18 cellular contexts compared by ENCODE assay signal in the genomic region with DNA sequence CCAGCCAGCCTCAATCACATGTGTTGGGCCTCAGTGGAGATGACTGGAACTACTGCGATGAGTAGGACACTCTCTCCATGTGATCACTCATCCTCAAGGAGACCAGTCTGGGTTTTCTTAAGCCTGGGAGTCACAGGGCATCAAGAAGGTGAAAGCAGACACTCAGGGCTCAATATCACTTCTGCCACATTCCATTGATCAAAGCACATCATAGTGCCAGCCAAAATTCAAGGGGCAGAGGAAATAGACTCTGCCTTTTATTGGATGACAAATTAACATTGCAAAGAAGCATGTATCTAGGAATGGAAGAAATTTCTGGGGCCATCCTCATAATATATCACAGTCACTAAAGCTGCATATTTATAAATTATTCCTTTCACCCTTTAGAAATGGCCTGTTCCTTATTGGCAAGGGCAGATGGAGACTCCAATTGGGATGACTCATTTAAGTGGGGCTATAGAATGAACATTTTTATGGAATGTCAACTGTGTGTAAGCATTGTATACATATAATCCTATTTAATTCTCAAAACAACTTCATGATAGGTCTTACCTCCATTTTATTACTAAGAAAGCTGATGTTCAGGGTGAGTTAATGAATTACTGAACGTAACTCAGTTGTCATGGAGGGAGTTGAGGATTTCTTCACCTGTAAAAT.
DNase-seq lines count a peak whose midpoint lies in the region; ATAC-seq, FAIRE-seq and TF ChIP-seq lines count a peak whose summit lies in the region.
"Had no signal": no experiment of that assay in that cellular context is flagged by ENCODE, and none has a peak within 500 bp of the region (broad histone marks: within the 10 kb centered on the region; RNA-seq: fewer than 3 reads in every experiment).

No MANE protein-coding gene starts in this region.

- H3K9ac ChIP-seq in keratinocyte (ENCODE audit: control insufficient read depth, extremely low read depth, insufficient read depth, low read length): no peak overlapping the region

- FAIRE-seq in keratinocyte (lab: Jason Lieb, UNC) (peak; percentile 39), urothelium cell line (lab: Jason Lieb, UNC) (no peak)
- FAIRE-seq: H1, HepG2 had no signal

- H3K9me3 Mint-ChIP-seq in Calu3 (ENCODE audit: low read depth, unreplicated experiment): peaks cover 10% of the 10 kb centered on the region

- no peaks in the 10 kb centered on the region for H3K36me3 Mint-ChIP-seq in Calu3 (ENCODE audit: insufficient read depth, unreplicated experiment)

- H3K4me2 ChIP-seq in keratinocyte (ENCODE audit: control insufficient read depth, extremely low read depth, insufficient read depth, low read depth, low read length): peak overlapping the region; percentile 29

- WGBS in stomach, 5 donors: 90 to 98% (median 98%) methylated on average over 2 of the region's 2 CpGs

- no peaks in the 10 kb centered on the region for H4K20me1 ChIP-seq in keratinocyte (ENCODE audit: control insufficient read depth, extremely low read depth, insufficient read depth, low read length)

- H3K36me3 ChIP-seq in keratinocyte (ENCODE audit: control insufficient read depth in 2 of 2, extremely low read depth in 1 of 2, insufficient read depth in 2 of 2, low read length in 2 of 2) (no peaks in the 10 kb centered on the region), gastrocnemius medialis (no peaks in the 10 kb centered on the region), stomach (no peaks in the 10 kb centered on the region)

- H3K27ac Mint-ChIP-seq in Calu3 (ENCODE audit: unreplicated experiment): no peak overlapping the region
- H3K27ac Mint-ChIP-seq: activated CD8-positive, alpha-beta T cell treated with anti-CD3 and anti-CD28 coated beads for 36 hours; nephron progenitor cell; stimulated activated naive B cell treated with anti-CD40 and anti-IgM and Interleukin-4, amounts not matched to agents 10 μg/mL and 1 μg/mL and 100 μg/mL, for 72 hours had no signal

- in situ Hi-C loops in gastrocnemius medialis (cut with MboI; ENCODE audit: low sequenced_read_pairs in 4 of 4): no loop called here

- CTCF ChIA-PET in RWPE1 (lab: Yijun Ruan, JAX): interaction anchor here (0.6 to 0.8 kb wide), 3 partner anchors 16 to 158 kb away, joined by 3 to 4 read pairs (median 3); no protein-coding TSS in a partner anchor
- CTCF ChIA-PET in Calu3 (lab: Charles Lee): no interaction called here

- H3K4me3 ChIP-seq in keratinocyte (ENCODE audit: control insufficient read depth in 2 of 3, extremely low read depth in 1 of 3, insufficient read depth in 2 of 3, low read depth in 1 of 3, low read length in 3 of 3): no peak overlapping the region
- H3K4me3 ChIP-seq in gastrocnemius medialis: no peak overlapping the region
- H3K4me3 ChIP-seq in stomach: no peak overlapping the region
- H3K4me3 ChIP-seq: coronary artery, testis had no signal

- DNase-seq in LHCN-M2 (ENCODE audit: low read depth): peak; percentile 63
- DNase-seq in RWPE1 (ENCODE audit: low spot score): no peak
- no peak for DNase-seq in keratinocyte (ENCODE audit: low read depth, low spot score)
- DNase-seq in gastrocnemius medialis: no peak
- DNase-seq in stomach: no peak
- DNase-seq in urothelium cell line (ENCODE audit: low spot score): no peak
- no peak for DNase-seq in Calu3
- DNase-seq: activated CD4-positive, CD25-positive, alpha-beta regulatory T cell treated with anti-CD3 and anti-CD28 coated beads, Interleukin-2, amount 50 U/mL, for 72 hours; activated CD8-positive, alpha-beta T cell treated with anti-CD3 and anti-CD28 coated beads for 36 hours; mesendoderm; NCI-H2107; nephron progenitor cell; stimulated activated naive B cell treated with anti-CD40 and anti-IgM and Interleukin-4, amounts not matched to agents 10 μg/mL and 1 μg/mL and 100 μg/mL, for 72 hours; testis had no signal

- H3K27me3 ChIP-seq in keratinocyte (ENCODE audit: control insufficient read depth, extremely low read depth, insufficient read depth, low read length) (no peaks in the 10 kb centered on the region), gastrocnemius medialis (no peaks in the 10 kb centered on the region), stomach (no peaks in the 10 kb centered on the region)
- H3K27me3 ChIP-seq: testis had no signal

- no peak for TF ChIP-seq CTCF in RWPE1 (conservative IDR thresholded peaks at IDR 0.05; ENCODE audit: low read depth)
- no peak for TF ChIP-seq CTCF in keratinocyte (optimal IDR thresholded peaks at IDR 0.05 in 1 of 3, IDR thresholded peaks at IDR 0.05 in 1 of 3, conservative IDR thresholded peaks at IDR 0.05 in 1 of 3; ENCODE audit: extremely low read depth in 1 of 3, insufficient read depth in 2 of 3, low read length in 3 of 3)
- TF ChIP-seq CTCF in gastrocnemius medialis (IDR thresholded peaks at IDR 0.05 in 4 of 5, conservative IDR thresholded peaks at IDR 0.05 in 1 of 5): no peak
- TF ChIP-seq CTCF in stomach (IDR thresholded peaks at IDR 0.05): no peak
- no peak for TF ChIP-seq CTCF in Calu3 (IDR thresholded peaks at IDR 0.05; ENCODE audit: unreplicated experiment)

- no peaks in the 10 kb centered on the region for H3K27me3 Mint-ChIP-seq in Calu3 (ENCODE audit: unreplicated experiment)
- H3K27me3 Mint-ChIP-seq: activated CD8-positive, alpha-beta T cell treated with anti-CD3 and anti-CD28 coated beads for 36 hours; stimulated activated naive B cell treated with anti-CD40 and anti-IgM and Interleukin-4, amounts not matched to agents 10 μg/mL and 1 μg/mL and 100 μg/mL, for 72 hours had no signal

- intact Hi-C loops in gastrocnemius medialis (cut with DNase I; ENCODE audit: low total_unique reads): loop anchor here (5.0 kb wide), 1 partner anchor 114 kb away; a partner anchor contains a TSS
- intact Hi-C loops in stomach (cut with DNase I; ENCODE audit: low total_unique reads): no loop called here
- intact Hi-C loops in Calu3 (cut with micrococcal nuclease; ENCODE audit: unreplicated experiment): no loop called here

- peaks cover under 1% of the 10 kb centered on the region for H3K4me1 Mint-ChIP-seq in Calu3 (ENCODE audit: low read depth, unreplicated experiment)
- H3K4me1 Mint-ChIP-seq: stimulated activated naive B cell treated with anti-CD40 and anti-IgM and Interleukin-4, amounts not matched to agents 10 μg/mL and 1 μg/mL and 100 μg/mL, for 72 hours had no signal

- TF ChIP-seq POLR2A in gastrocnemius medialis (IDR thresholded peaks at IDR 0.05) (no peak), stomach (IDR thresholded peaks at IDR 0.05) (no peak)

- TF ChIP-seq EP300 in stomach (IDR thresholded peaks at IDR 0.05): no peak

- POLR2A ChIA-PET in RWPE1 (lab: Yijun Ruan, JAX; ENCODE audit: low non-redundant PET): no interaction called here

- BruUV-seq in Calu3 (replicated peaks; lab: Mats Ljungman, UMichigan): no TSS peak

- peak in 1 of 2 donors; percentile 32 for ATAC-seq in gastrocnemius medialis
- ATAC-seq: activated CD8-positive, alpha-beta T cell treated with anti-CD3 and anti-CD28 coated beads for 36 hours; stimulated activated naive B cell treated with anti-CD40 and anti-IgM and Interleukin-4, amounts not matched to agents 10 μg/mL and 1 μg/mL and 100 μg/mL, for 72 hours had no signal

- H3K79me2 ChIP-seq in keratinocyte (ENCODE audit: control insufficient read depth, insufficient read depth, low read length): no peaks in the 10 kb centered on the region

- no peak overlapping the region for H2AFZ ChIP-seq in keratinocyte (ENCODE audit: control insufficient read depth, low read length)

- H3K4me1 ChIP-seq in keratinocyte (ENCODE audit: control insufficient read depth, extremely low read depth, insufficient read depth, low read length) (peaks cover 25% of the 10 kb centered on the region), gastrocnemius medialis (peaks cover 30 to 31% of the 10 kb centered on the region in 2 donors), stomach (peaks cover 0 to 7% (median 0%) of the 10 kb centered on the region in 4 donors)
- H3K4me1 ChIP-seq: testis had no signal

- H3K9me3 ChIP-seq in keratinocyte (ENCODE audit: control insufficient read depth, low read depth, low read length) (peaks cover 2% of the 10 kb centered on the region), gastrocnemius medialis (peaks cover 0 to 9% (median 3%) of the 10 kb centered on the region in 3 donors), stomach (peaks cover 0 to 18% (median 7%) of the 10 kb centered on the region in 4 donors)
- H3K9me3 ChIP-seq: testis had no signal

- no peaks in the 10 kb centered on the region for H3K9me1 ChIP-seq in keratinocyte (ENCODE audit: control insufficient read depth, extremely low read depth, insufficient read depth, low read length)

- H3K27ac ChIP-seq in RWPE1: peak overlapping the region; percentile 73
- peak overlapping the region; percentile 41 for H3K27ac ChIP-seq in keratinocyte (ENCODE audit: control insufficient read depth, insufficient read depth, low read length)
- peak overlapping the region; percentile 32 to 60 (median 42) for H3K27ac ChIP-seq in gastrocnemius medialis
- no peak overlapping the region for H3K27ac ChIP-seq in stomach
- H3K27ac ChIP-seq: coronary artery, HL-60, testis had no signal

- dilution Hi-C loops in keratinocyte (cut with MboI; ENCODE audit: extremely low pct_ligation_motif_present, low sequenced_read_pairs): no loop called here

- H3K4me3 Mint-ChIP-seq in Calu3 (ENCODE audit: low read depth, unreplicated experiment): no peak overlapping the region
- H3K4me3 Mint-ChIP-seq: activated CD8-positive, alpha-beta T cell treated with anti-CD3 and anti-CD28 coated beads for 36 hours; nephron progenitor cell; stimulated activated naive B cell treated with anti-CD40 and anti-IgM and Interleukin-4, amounts not matched to agents 10 μg/mL and 1 μg/mL and 100 μg/mL, for 72 hours had no signal

Comparison
In these comparisons a context has a peak if more than half of its experiments do, and no peak if none do; other contexts are left out.
1. H3K27ac ChIP-seq: peak in RWPE1 (single experiment), keratinocyte (single experiment) and gastrocnemius medialis (4 of 4); none in stomach (0 of 5).